ENCODE assay signal across 29 cellular contexts in the genomic region with DNA sequence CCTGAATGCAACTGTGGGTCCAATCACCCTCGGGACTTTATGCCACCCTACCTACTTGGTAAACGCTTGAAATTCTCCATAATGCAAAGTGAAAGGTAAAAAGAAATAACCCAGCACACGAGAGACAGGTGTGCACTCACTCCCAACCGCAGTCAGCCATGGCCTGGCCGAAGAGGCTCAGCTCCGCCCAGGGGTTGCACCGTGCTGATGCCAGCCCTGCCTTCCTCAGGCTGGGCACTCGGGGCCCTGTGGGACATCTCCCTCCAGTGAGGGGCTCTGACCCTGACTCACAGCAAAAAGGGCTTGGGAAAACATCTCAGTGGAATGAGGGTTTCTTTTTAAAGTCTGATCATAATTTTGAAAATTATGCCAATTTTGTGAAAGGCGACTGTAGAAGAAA. TPM values are rescaled to one million over a fixed set of nuclear protein-coding genes. Genes with fewer than 3 reads are reported as not detected.
A peak's percentile ranks its signal among the peaks of the same experiment; 100 is the strongest.
DNase-seq lines count a peak whose midpoint lies in the region; ATAC-seq, FAIRE-seq and TF ChIP-seq lines count a peak whose summit lies in the region.
"Had no signal": no experiment of that assay in that cellular context is flagged by ENCODE, and none has a peak within 500 bp of the region (broad histone marks: within the 10 kb centered on the region; RNA-seq: fewer than 3 reads in every experiment).

No MANE protein-coding gene starts in this region.

- TF ChIP-seq CTCF in breast epithelium (IDR thresholded peaks at IDR 0.05) (no peak), MCF 10A (IDR thresholded peaks at IDR 0.05; ENCODE audit: unreplicated experiment) (no peak), kidney (IDR thresholded peaks at IDR 0.05; ENCODE audit: borderline replicate concordance, extremely low read depth, insufficient read depth) (no peak), gastrocnemius medialis (IDR thresholded peaks at IDR 0.05 in 4 of 5, conservative IDR thresholded peaks at IDR 0.05 in 1 of 5) (no peak)

- in situ Hi-C loops in gastrocnemius medialis (cut with MboI; ENCODE audit: low sequenced_read_pairs in 4 of 4) = no loop called here

- no peak for ATAC-seq in gastrocnemius medialis
- ATAC-seq in aorta (ENCODE audit: low FRiP score) = no peak
- ATAC-seq in HG03457 (IDR thresholded peaks at IDR 0.05; ENCODE audit: unreplicated experiment) = no peak
- ATAC-seq: A549; heart right ventricle; K562; PC-3; SK-N-SH treated with all-trans-retinoic acid at 6 μM for 48 hours; stimulated activated memory B cell treated with anti-CD40 and anti-IgM and Interleukin-4, amounts not matched to agents 10 μg/mL and 1 μg/mL and 100 μg/mL, for 72 hours had no signal

- POLR2A ChIA-PET in MCF 10A (lab: Yijun Ruan, JAX) = interaction anchor here (0.6 kb wide), 1 partner anchor 14 kb away, joined by 3 read pairs; no protein-coding TSS in a partner anchor

- H3K4me3 ChIP-seq in breast epithelium = no peak overlapping the region
- no peak overlapping the region for H3K4me3 ChIP-seq in kidney (ENCODE audit: low read length in 2 of 2)
- H3K4me3 ChIP-seq in gastrocnemius medialis = no peak overlapping the region
- no peak overlapping the region for H3K4me3 ChIP-seq in aorta (ENCODE audit: low read length in 2 of 2)
- H3K4me3 ChIP-seq: A549, heart right ventricle, K562, vagina had no signal

- H3K9me3 ChIP-seq in breast epithelium (peaks cover 1 to 5% of the 10 kb centered on the region in 2 donors), kidney (ENCODE audit: control insufficient read depth in 1 of 2, low read length in 2 of 2) (peaks cover 3% of the 10 kb centered on the region in 2 donors), gastrocnemius medialis (no peaks in the 10 kb centered on the region), aorta (ENCODE audit: control insufficient read depth, low read length) (peaks cover 5% of the 10 kb centered on the region)

- H3K36me3 ChIP-seq in breast epithelium = no peaks in the 10 kb centered on the region
- peaks cover 20 to 22% of the 10 kb centered on the region in 2 donors for H3K36me3 ChIP-seq in kidney (ENCODE audit: control insufficient read depth in 1 of 2, insufficient read depth in 2 of 2, low read length in 2 of 2)
- peaks cover 0 to 34% of the 10 kb centered on the region in 2 donors for H3K36me3 ChIP-seq in gastrocnemius medialis
- peaks cover 0 to 7% of the 10 kb centered on the region in 2 donors for H3K36me3 ChIP-seq in aorta (ENCODE audit: control insufficient read depth in 1 of 2, insufficient read depth in 2 of 2, low read length in 1 of 2)

- BruUV-seq in MCF 10A (replicated peaks; lab: Mats Ljungman, UMichigan) = no TSS peak

- DNase-seq in breast epithelium (ENCODE audit: low spot score in 2 of 2) (peak in 1 of 2 donors; percentile 10), MCF 10A (ENCODE audit: unreplicated experiment) (no peak), kidney (peak; percentile 39), gastrocnemius medialis (peak in 1 of 2 donors; percentile 4), aorta (peak; percentile 21 to 39), KG1 (lab: John Stamatoyannopoulos, UW) (no peak)
- no peak for DNase-seq in activated CD4-positive, alpha-beta T cell treated with anti-CD3 and anti-CD28 coated beads, Interleukin-2, amount 10 ng/mL, durations not matched to agents 24 days and 14 days
- DNase-seq: activated CD4-positive, alpha-beta T cell treated with anti-CD3 and anti-CD28 coated beads for 1 hour; AML-193; caudate nucleus; CD4-positive, alpha-beta T cell; DMS 273 treated with DMSO at 0.1 percent for 48 hours; heart right ventricle; kidney glomerular epithelial cell; mammary epithelial cell; NCI-H2081 treated with DMSO at 0.1 percent for 48 hours; NCI-H2227 treated with DMSO at 0.1 percent for 48 hours; NCI-H526 treated with DMSO at 0.1 percent for 48 hours; nephron progenitor cell; PC-3; Right ventricle myocardium superior had no signal

- no peak overlapping the region for H3K9ac ChIP-seq in kidney (ENCODE audit: low read length in 2 of 2)

- no peak for TF ChIP-seq POLR2A in breast epithelium (IDR thresholded peaks at IDR 0.05)
- TF ChIP-seq POLR2A in gastrocnemius medialis (IDR thresholded peaks at IDR 0.05) = no peak

- H3K27ac Mint-ChIP-seq in MCF 10A (ENCODE audit: low read depth, unreplicated experiment) = no peak overlapping the region
- H3K27ac Mint-ChIP-seq in activated CD4-positive, alpha-beta T cell treated with anti-CD3 and anti-CD28 coated beads, Interleukin-2, amount 10 ng/mL, durations not matched to agents 24 days and 14 days = no peak overlapping the region
- H3K27ac Mint-ChIP-seq: CD4-positive, alpha-beta T cell; nephron progenitor cell; stimulated activated memory B cell treated with anti-CD40 and anti-IgM and Interleukin-4, amounts not matched to agents 10 μg/mL and 1 μg/mL and 100 μg/mL, for 72 hours had no signal

- H3K4me1 ChIP-seq in breast epithelium = no peaks in the 10 kb centered on the region
- peaks cover 12 to 22% of the 10 kb centered on the region in 2 donors for H3K4me1 ChIP-seq in kidney (ENCODE audit: control insufficient read depth in 1 of 2, insufficient read depth in 1 of 2, low read depth in 1 of 2, low read length in 2 of 2)
- peaks cover 22 to 59% of the 10 kb centered on the region in 2 donors for H3K4me1 ChIP-seq in gastrocnemius medialis
- H3K4me1 ChIP-seq in aorta (ENCODE audit: control insufficient read depth in 1 of 2, insufficient read depth in 2 of 2, low read length in 2 of 2) = no peaks in the 10 kb centered on the region
- H3K4me1 ChIP-seq: A549 had no signal

- H3K4me3 Mint-ChIP-seq in MCF 10A (ENCODE audit: unreplicated experiment) = no peak overlapping the region
- H3K4me3 Mint-ChIP-seq in activated CD4-positive, alpha-beta T cell treated with anti-CD3 and anti-CD28 coated beads, Interleukin-2, amount 10 ng/mL, durations not matched to agents 24 days and 14 days = no peak overlapping the region
- H3K4me3 Mint-ChIP-seq: CD4-positive, alpha-beta T cell; dendritic cell treated with granulocyte-macrophage colony-stimulating factor and Interleukin-4, amounts not matched to agents 40 ng/mL and 50 ng/mL, for 4 days; nephron progenitor cell; stimulated activated memory B cell treated with anti-CD40 and anti-IgM and Interleukin-4, amounts not matched to agents 10 μg/mL and 1 μg/mL and 100 μg/mL, for 72 hours had no signal

- H3K4me1 Mint-ChIP-seq in MCF 10A (ENCODE audit: insufficient read depth, unreplicated experiment) = peaks cover 6% of the 10 kb centered on the region
- H3K4me1 Mint-ChIP-seq in activated CD4-positive, alpha-beta T cell treated with anti-CD3 and anti-CD28 coated beads, Interleukin-2, amount 10 ng/mL, durations not matched to agents 24 days and 14 days = no peaks in the 10 kb centered on the region

- intact Hi-C loops in breast epithelium (cut with DNase I; ENCODE audit: low total_unique reads) (no loop called here), MCF 10A (cut with micrococcal nuclease) (no loop called here), kidney (cut with DNase I) (no loop called here), gastrocnemius medialis (cut with DNase I; ENCODE audit: low total_unique reads) (no loop called here), aorta (cut with DNase I) (no loop called here)
- intact Hi-C loops in activated CD4-positive, alpha-beta T cell treated with anti-CD3 and anti-CD28 coated beads, Interleukin-2, amount 10 ng/mL, durations not matched to agents 24 days and 14 days (cut with micrococcal nuclease) = no loop called here

- peak overlapping the region; percentile 82 to 87 for H3K27ac ChIP-seq in breast epithelium
- no peak overlapping the region for H3K27ac ChIP-seq in kidney (ENCODE audit: low read depth in 2 of 2, low read length in 2 of 2)
- H3K27ac ChIP-seq in gastrocnemius medialis = peak overlapping the region in 3 of 4 donors; percentile 35 to 88 (median 70)
- H3K27ac ChIP-seq in aorta (ENCODE audit: low read depth in 1 of 2, low read length in 2 of 2) = no peak overlapping the region
- H3K27ac ChIP-seq: A549, heart right ventricle, vagina had no signal

- H3K27me3 Mint-ChIP-seq in MCF 10A (ENCODE audit: insufficient read depth, unreplicated experiment) = no peaks in the 10 kb centered on the region
- H3K27me3 Mint-ChIP-seq in activated CD4-positive, alpha-beta T cell treated with anti-CD3 and anti-CD28 coated beads, Interleukin-2, amount 10 ng/mL, durations not matched to agents 24 days and 14 days = no peaks in the 10 kb centered on the region
- H3K27me3 Mint-ChIP-seq: CD4-positive, alpha-beta T cell; dendritic cell treated with granulocyte-macrophage colony-stimulating factor and Interleukin-4, amounts not matched to agents 40 ng/mL and 50 ng/mL, for 4 days; stimulated activated memory B cell treated with anti-CD40 and anti-IgM and Interleukin-4, amounts not matched to agents 10 μg/mL and 1 μg/mL and 100 μg/mL, for 72 hours had no signal

- H3K9me3 Mint-ChIP-seq in MCF 10A (ENCODE audit: unreplicated experiment) = peaks cover 19% of the 10 kb centered on the region
- peaks cover 5% of the 10 kb centered on the region for H3K9me3 Mint-ChIP-seq in activated CD4-positive, alpha-beta T cell treated with anti-CD3 and anti-CD28 coated beads, Interleukin-2, amount 10 ng/mL, durations not matched to agents 24 days and 14 days

- FAIRE-seq in kidney (lab: Jason Lieb, UNC) = no peak
- FAIRE-seq: A549, K562 had no signal

- H3K27me3 ChIP-seq in breast epithelium (no peaks in the 10 kb centered on the region), gastrocnemius medialis (no peaks in the 10 kb centered on the region), aorta (ENCODE audit: control insufficient read depth in 1 of 2, insufficient read depth in 2 of 2, low read length in 1 of 2) (no peaks in the 10 kb centered on the region)
- H3K27me3 ChIP-seq: heart right ventricle, vagina had no signal

- CTCF ChIA-PET in MCF 10A (lab: Yijun Ruan, JAX) = interaction anchor here (0.5 kb wide), 1 partner anchor 57 kb away, joined by 3 read pairs; no protein-coding TSS in a partner anchor

- WGBS in aorta, 2 donors = 92 to 93% methylated on average over 9 of the region's 9 CpGs

- peaks cover 34% of the 10 kb centered on the region for H3K36me3 Mint-ChIP-seq in MCF 10A (ENCODE audit: insufficient read depth, unreplicated experiment)
- H3K36me3 Mint-ChIP-seq in activated CD4-positive, alpha-beta T cell treated with anti-CD3 and anti-CD28 coated beads, Interleukin-2, amount 10 ng/mL, durations not matched to agents 24 days and 14 days (ENCODE audit: low read depth) = peaks cover 84% of the 10 kb centered on the region

RNA-seq across cellular contexts. Expression of a gene that starts 13.3 kb away (rescaled TPM):
- total RNA-seq in breast epithelium = 100 to 1,000 TPM in 1 of 3 donors, 10 to 100 TPM in 2; 45.2 to 141 (median 65.9) TPM
- total RNA-seq in MCF 10A (2022) = 21.7 and 24.5 TPM in 2 replicates
- 45.5 TPM for total RNA-seq in kidney
- 41.9 TPM for polyA plus RNA-seq in kidney (ENCODE audit: insufficient read depth, low read depth, low replicate concordance)
- total RNA-seq in gastrocnemius medialis = 100 to 1,000 TPM in 2 of 4 donors, 10 to 100 TPM in 2; 43.3 to 121 (median 107) TPM
- total RNA-seq in aorta = 10 to 100 TPM; 40.1 to 47.7 TPM
- polyA plus RNA-seq in aorta = 10 to 100 TPM; 12.9 to 48.8 TPM
- 45.6 and 46.5 TPM in 2 replicates for total RNA-seq in activated CD4-positive, alpha-beta T cell treated with anti-CD3 and anti-CD28 coated beads, Interleukin-2, amount 10 ng/mL, durations not matched to agents 24 days and 14 days

RNA-seq across cellular contexts. Expression of a gene that starts 26.2 kb away (rescaled TPM):
- total RNA-seq in breast epithelium = 10 to 100 TPM; 24.6 to 42.1 (median 38.3) TPM
- 46.6 and 49.4 TPM in 2 replicates for total RNA-seq in MCF 10A (2022)
- total RNA-seq in kidney = 26.0 TPM
- 43.6 TPM for polyA plus RNA-seq in kidney (ENCODE audit: insufficient read depth, low read depth, low replicate concordance)
- 10 to 100 TPM in 1 of 4 donors, 1 to 10 TPM in 2, under 1 TPM in 1; 0.94 to 13.4 (median 6.9) TPM for total RNA-seq in gastrocnemius medialis
- total RNA-seq in aorta = 10 to 100 TPM in 1 of 2 donors, 1 to 10 TPM in 1; 7.9 to 13.0 TPM
- polyA plus RNA-seq in aorta = 10 to 100 TPM in 1 of 2 donors, 1 to 10 TPM in 1; 5.1 to 11.3 TPM
- 6.8 and 8.1 TPM in 2 replicates for total RNA-seq in activated CD4-positive, alpha-beta T cell treated with anti-CD3 and anti-CD28 coated beads, Interleukin-2, amount 10 ng/mL, durations not matched to agents 24 days and 14 days
- total RNA-seq: HT1080, K562 had no signal

RNA-seq across cellular contexts. Expression of a gene that starts 50.2 kb away (rescaled TPM):
- total RNA-seq in breast epithelium (10 to 100 TPM; 21.4 to 39.2 (median 23.9) TPM), MCF 10A (2022) (207 and 245 TPM in 2 replicates), kidney (76.7 TPM), gastrocnemius medialis (100 to 1,000 TPM in 1 of 4 donors, 10 to 100 TPM in 3; 39.9 to 105 (median 66.4) TPM), aorta (10 to 100 TPM; 71.7 to 72.0 TPM)
- polyA plus RNA-seq in kidney (ENCODE audit: insufficient read depth, low read depth, low replicate concordance) (178 TPM), aorta (100 to 1,000 TPM in 1 of 2 donors, 10 to 100 TPM in 1; 69.5 to 109 TPM)
- 198 and 210 TPM in 2 replicates for total RNA-seq in activated CD4-positive, alpha-beta T cell treated with anti-CD3 and anti-CD28 coated beads, Interleukin-2, amount 10 ng/mL, durations not matched to agents 24 days and 14 days

Comparison
In these comparisons a context has a peak if more than half of its experiments do, and no peak if none do; other contexts are left out.
1. DNase-seq: peak in kidney (single experiment) and aorta (2 of 2); none in MCF 10A (single experiment), activated CD4-positive, alpha-beta T cell treated with anti-CD3 and anti-CD28 coated beads, Interleukin-2, amount 10 ng/mL, durations not matched to agents 24 days and 14 days (single experiment) and KG1 (single experiment).
2. H3K27ac ChIP-seq: peak in breast epithelium (2 of 2) and gastrocnemius medialis (3 of 4); none in kidney (0 of 2) and aorta (0 of 2).